ENCODE assay signal across 28 cellular contexts in the genomic region with DNA sequence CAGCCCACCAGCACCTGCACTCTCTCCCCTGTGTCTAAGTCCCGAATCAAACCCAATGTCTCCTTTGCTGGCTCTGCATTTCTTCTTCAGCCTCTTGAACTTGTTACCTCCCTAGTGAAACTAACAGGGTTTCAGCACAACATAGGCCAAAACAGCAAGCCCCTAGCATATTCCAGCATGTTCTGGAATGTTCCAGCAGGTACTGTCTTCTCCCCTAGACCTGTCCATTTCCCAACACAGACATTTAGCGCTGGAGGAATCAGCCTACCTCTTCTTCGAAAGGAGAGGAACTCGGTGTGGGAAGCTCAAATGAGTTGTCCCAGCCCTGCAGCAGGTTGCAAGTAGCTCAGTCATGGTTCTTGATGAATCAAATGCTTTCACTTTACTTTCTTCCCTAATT. TPM values are rescaled to one million over a fixed set of nuclear protein-coding genes. Genes with fewer than 3 reads are reported as not detected.
DNase-seq lines count a peak whose midpoint lies in the region; ATAC-seq and TF ChIP-seq lines count a peak whose summit lies in the region.
"Had no signal": no experiment of that assay in that cellular context is flagged by ENCODE, and none has a peak within 500 bp of the region (broad histone marks: within the 10 kb centered on the region; RNA-seq: fewer than 3 reads in every experiment).

No MANE protein-coding gene starts in this region.

- H3K27me3 ChIP-seq in CD4-positive, alpha-beta T cell (ENCODE audit: control insufficient read depth, insufficient read depth, low read length): no peaks in the 10 kb centered on the region
- no peaks in the 10 kb centered on the region for H3K27me3 ChIP-seq in left lung
- H3K27me3 ChIP-seq: BLaER1, Peyer's patch, tibial artery had no signal

- no peak overlapping the region for H3K27ac ChIP-seq in CD4-positive, alpha-beta T cell (ENCODE audit: low read depth, low read length)
- H3K27ac ChIP-seq in left lung: no peak overlapping the region
- H3K27ac ChIP-seq: BLaER1, Peyer's patch, psoas muscle, tibial artery, VCaP had no signal

- TF ChIP-seq CTCF in CD4-positive, alpha-beta T cell (IDR thresholded peaks at IDR 0.05): no peak
- TF ChIP-seq CTCF in left lung (IDR thresholded peaks at IDR 0.05): no peak

- no peak for ATAC-seq in CD4-positive, alpha-beta T cell (ENCODE audit: poor library complexity)
- ATAC-seq in left lung (peak; percentile 34), HG02571 (IDR thresholded peaks at IDR 0.05; ENCODE audit: unreplicated experiment) (no peak), HG02763 (IDR thresholded peaks at IDR 0.05; ENCODE audit: unreplicated experiment) (no peak)
- ATAC-seq: esophagus mucosa, HCT116 had no signal

- H3K9me3 ChIP-seq in CD4-positive, alpha-beta T cell (ENCODE audit: control insufficient read depth, low read length): no peaks in the 10 kb centered on the region
- no peaks in the 10 kb centered on the region for H3K9me3 ChIP-seq in left lung
- H3K9me3 ChIP-seq: BLaER1, Peyer's patch, psoas muscle, tibial artery had no signal

- peaks cover 0 to 6% of the 10 kb centered on the region in 2 donors for H3K4me1 ChIP-seq in left lung
- H3K4me1 ChIP-seq: Peyer's patch, psoas muscle had no signal

- H3K4me1 Mint-ChIP-seq in CD4-positive, alpha-beta T cell (ENCODE audit: low read depth): peaks cover 16% of the 10 kb centered on the region

- no peak overlapping the region for H3K4me3 Mint-ChIP-seq in CD4-positive, alpha-beta T cell
- H3K4me3 Mint-ChIP-seq: central memory CD8-positive, alpha-beta T cell; endodermal cell; T-helper 2 cell treated with Interferon-gamma antibody and Interleukin-4, amounts not matched to agents 5 μg/mL and 100 μg/mL, for 36 hours had no signal

- peak overlapping the region; percentile 72 for H3K27ac Mint-ChIP-seq in CD4-positive, alpha-beta T cell
- H3K27ac Mint-ChIP-seq: endodermal cell; T-helper 2 cell treated with Interferon-gamma antibody and Interleukin-4, amounts not matched to agents 5 μg/mL and 100 μg/mL, for 36 hours had no signal

- H3K9me3 Mint-ChIP-seq in CD4-positive, alpha-beta T cell: no peaks in the 10 kb centered on the region
- H3K9me3 Mint-ChIP-seq: central memory CD8-positive, alpha-beta T cell; endodermal cell; T-helper 2 cell treated with Interferon-gamma antibody and Interleukin-4, amounts not matched to agents 5 μg/mL and 100 μg/mL, for 36 hours had no signal

- DNase-seq in Ammon's horn (ENCODE audit: low spot score) (peak; percentile 28), RPMI8226 (peak; percentile 94), left lung (no peak), NCI-H1417 (lab: John Stamatoyannopoulos, UW) (no peak)
- no peak for DNase-seq in CD4-positive, alpha-beta T cell
- DNase-seq: activated CD4-positive, alpha-beta T cell treated with anti-CD3 and anti-CD28 coated beads for 4 hours; activated gamma-delta T cell; COR-L47; DMS53; endodermal cell; glutamatergic neuron; mesenchymal stem cell; NCI-H1436; NCI-H2081; NCI-H345; Peyer's patch; psoas muscle; SHP77 treated with DMSO at 0.1 percent for 48 hours; stimulated activated CD4-positive, alpha-beta T cell treated with anti-CD3 and anti-CD28 coated beads, Interleukin-4, amount 100 ng/mL, for 4 hours; tibial artery had no signal

- no peak overlapping the region for H3K4me3 ChIP-seq in left lung
- H3K4me3 ChIP-seq: BLaER1, Peyer's patch, psoas muscle, tibial artery had no signal

- POLR2A ChIA-PET in CD4-positive, alpha-beta T cell (lab: Charles Lee): no interaction called here

- CTCF ChIA-PET in CD4-positive, alpha-beta T cell (lab: Charles Lee): no interaction called here

- intact Hi-C loops in CD4-positive, alpha-beta T cell (cut with DNase I, micrococcal nuclease): no loop called here
- intact Hi-C loops in left lung (cut with DNase I): loop anchor here in 1 of 2 donors (5.0 kb wide), 1 partner anchor 173 kb away; no protein-coding TSS in a partner anchor

- H3K36me3 ChIP-seq in left lung: no peaks in the 10 kb centered on the region
- H3K36me3 ChIP-seq: BLaER1, Peyer's patch, tibial artery had no signal

- no peaks in the 10 kb centered on the region for H3K27me3 Mint-ChIP-seq in CD4-positive, alpha-beta T cell
- H3K27me3 Mint-ChIP-seq: central memory CD8-positive, alpha-beta T cell had no signal

- no peaks in the 10 kb centered on the region for H3K36me3 Mint-ChIP-seq in CD4-positive, alpha-beta T cell (ENCODE audit: low read depth)

RNA-seq across cellular contexts. Expression of gene LITAF, which starts 47.1 kb away (rescaled TPM):
- total RNA-seq in CD4-positive, alpha-beta T cell: 100 to 1,000 TPM; 226 to 257 TPM
- 100 to 1,000 TPM; 125 to 277 TPM for total RNA-seq in left lung

Comparison
In these comparisons a context has a peak if more than half of its experiments do, and no peak if none do; other contexts are left out.
1. DNase-seq: peak in Ammon's horn (single experiment) and RPMI8226 (single experiment); none in CD4-positive, alpha-beta T cell (0 of 10), left lung (0 of 2) and NCI-H1417 (0 of 3).